ENCODE assay signal across 8 cellular contexts in the genomic region with DNA sequence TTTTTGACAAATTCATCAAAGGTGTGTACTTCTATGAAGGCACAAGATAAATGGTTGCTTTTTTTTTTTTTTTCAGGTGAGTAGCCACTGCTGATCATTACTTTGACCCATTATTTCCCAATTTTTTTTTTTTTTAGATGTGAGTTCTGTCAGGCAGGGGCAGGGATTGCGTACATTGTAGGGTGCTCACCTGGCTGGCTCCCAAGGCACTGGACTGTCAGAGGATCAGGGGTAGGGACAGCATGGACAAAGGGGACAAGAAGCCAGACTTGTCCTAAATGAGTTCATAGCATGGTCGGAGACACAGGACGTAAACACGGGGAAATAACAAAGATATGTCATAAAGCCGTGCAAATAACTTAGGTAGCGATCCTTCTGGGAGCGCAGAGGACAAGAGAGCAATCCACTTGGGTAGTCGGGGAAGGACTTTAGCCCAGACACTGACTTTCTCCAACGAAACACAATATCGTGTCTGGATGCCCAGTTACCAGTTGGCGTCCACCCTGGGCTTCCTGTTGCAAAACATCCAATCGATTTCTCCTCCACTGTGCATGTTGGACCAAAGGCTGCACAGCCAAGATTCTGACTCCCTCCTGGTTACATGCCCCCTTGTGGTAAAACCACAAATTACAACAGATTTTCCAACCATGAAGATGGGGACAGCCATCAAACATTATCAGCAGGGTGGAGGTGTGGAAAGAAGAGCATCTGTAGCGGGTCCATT. TPM values are rescaled to one million over a fixed set of nuclear protein-coding genes. Genes with fewer than 3 reads are reported as not detected.
DNase-seq lines count a peak whose midpoint lies in the region; ATAC-seq, FAIRE-seq and TF ChIP-seq lines count a peak whose summit lies in the region.

No MANE protein-coding gene starts in this region.

- no peak overlapping the region for H3K4me3 Mint-ChIP-seq in CD14-positive monocyte

- intact Hi-C loops in CD14-positive monocyte (cut with micrococcal nuclease): loop anchor here in 1 of 2 donors (10.0 kb wide), 1 partner anchor 50 kb away; no protein-coding TSS in a partner anchor
- intact Hi-C loops in PC-3 (cut with micrococcal nuclease): no loop called here
- intact Hi-C loops in spleen (cut with DNase I; ENCODE audit: low total_unique reads): loop anchor here (10.0 kb wide), 1 partner anchor 200 kb away; no protein-coding TSS in a partner anchor

- DNase-seq in CD14-positive monocyte (ENCODE audit: low spot score): no peak
- DNase-seq in GM18507 (ENCODE audit: extremely low spot score, insufficient read length, low read depth): no peak
- DNase-seq in PC-3: peak; percentile 44
- peak; percentile 33 for DNase-seq in fibroblast of villous mesenchyme (ENCODE audit: low read depth)
- DNase-seq in spleen: no peak
- no peak for DNase-seq in DMS79 treated with DMSO at 0.1 percent for 48 hours (lab: John Stamatoyannopoulos, UW)
- DNase-seq in stimulated activated CD4-positive, alpha-beta T cell treated with anti-CD3 and anti-CD28 coated beads, Interleukin-4, amount 100 ng/mL, for 1 hour: no peak

- no peaks in the 10 kb centered on the region for H3K9me2 ChIP-seq in PC-3 (replicated peaks; ENCODE audit: low read length)

- H3K4me1 ChIP-seq in PC-3 (ENCODE audit: insufficient read depth, low read length) (peaks cover 30% of the 10 kb centered on the region), spleen (peaks cover 0 to 32% (median 7%) of the 10 kb centered on the region in 6 donors)

- no peaks in the 10 kb centered on the region for H3K9me3 ChIP-seq in PC-3 (ENCODE audit: low read length)
- H3K9me3 ChIP-seq in spleen: no peaks in the 10 kb centered on the region

- POLR2A ChIA-PET in PC-3 (lab: Charles Lee; ENCODE audit: unreplicated experiment): no interaction called here

- no peak overlapping the region for H2AFZ ChIP-seq in PC-3 (ENCODE audit: low read length)

- peaks cover 0 to 1% (median 1%) of the 10 kb centered on the region in 3 donors for H3K27me3 Mint-ChIP-seq in CD14-positive monocyte (ENCODE audit: low read depth in 3 of 3)

- no peak overlapping the region for H3K27ac ChIP-seq in PC-3 (ENCODE audit: low read length)
- H3K27ac ChIP-seq in spleen: no peak overlapping the region

- peak; percentile 35 for FAIRE-seq in GM18507 (lab: Jason Lieb, UNC)

- BruUV-seq in PC-3 (replicated peaks; lab: Mats Ljungman, UMichigan): no TSS peak

- CTCF ChIA-PET in PC-3 (lab: Charles Lee): no interaction called here

- H3K4me3 ChIP-seq in PC-3 (ENCODE audit: low read length) (no peak overlapping the region), fibroblast of villous mesenchyme (ENCODE audit: low read depth, low read length) (no peak overlapping the region), spleen (no peak overlapping the region)

- H3K27me3 ChIP-seq in PC-3 (ENCODE audit: low read length) (no peaks in the 10 kb centered on the region), spleen (replicated peaks in 1 of 7) (no peaks in the 10 kb centered on the region)

- H3K36me3 ChIP-seq in PC-3 (ENCODE audit: low read depth, low read length) (no peaks in the 10 kb centered on the region), spleen (no peaks in the 10 kb centered on the region)

- 80 to 92% (median 84%) methylated on average over 13 of the region's 13 CpGs for WGBS in spleen, 5 donors

- TF ChIP-seq CTCF in CD14-positive monocyte (IDR thresholded peaks at IDR 0.05) (peak; percentile 74), PC-3 (conservative IDR thresholded peaks at IDR 0.05; ENCODE audit: low read depth, low read length) (peak; percentile 59), fibroblast of villous mesenchyme (IDR thresholded peaks at IDR 0.05; ENCODE audit: insufficient read depth, low read depth, low read length) (peak; percentile 58), spleen (IDR thresholded peaks at IDR 0.05 in 8 of 11, conservative IDR thresholded peaks at IDR 0.05 in 3 of 11) (peak in 9 of 11 experiments; percentile 7 to 62 (median 49))

- H3K4me2 ChIP-seq in PC-3 (ENCODE audit: low read length): no peak overlapping the region

- H4K20me1 ChIP-seq in PC-3 (ENCODE audit: low read length): no peaks in the 10 kb centered on the region

- no peaks in the 10 kb centered on the region for H3K79me2 ChIP-seq in PC-3 (ENCODE audit: low read length)

- peak overlapping the region in 1 of 7 donors; percentile 30 for H3K27ac Mint-ChIP-seq in CD14-positive monocyte

- H3K4me1 Mint-ChIP-seq in CD14-positive monocyte: peaks cover 4% of the 10 kb centered on the region

- no peak overlapping the region for H3K9ac ChIP-seq in PC-3 (ENCODE audit: low read length)

- no peaks in the 10 kb centered on the region for H3K36me3 Mint-ChIP-seq in CD14-positive monocyte

- H3F3A ChIP-seq in PC-3 (ENCODE audit: low read length, unreplicated experiment): no peaks in the 10 kb centered on the region

- ATAC-seq in PC-3 (no peak), GM18498 (IDR thresholded peaks at IDR 0.05; ENCODE audit: unreplicated experiment) (no peak)

- H3K9me3 Mint-ChIP-seq in CD14-positive monocyte: no peaks in the 10 kb centered on the region

- TF ChIP-seq POLR2A in spleen (IDR thresholded peaks at IDR 0.05): no peak

RNA-seq across cellular contexts. Expression of a gene that starts 27.5 kb away (rescaled TPM):
- polyA plus RNA-seq in CD14-positive monocyte (1 to 10 TPM; 1.0 to 1.2 TPM), spleen (1 to 10 TPM in 2 of 3 donors, under 1 TPM in 1; 0.78 to 2.0 (median 1.9) TPM)
- total RNA-seq in PC-3 (2014; rRNA removed) (4.1 and 4.3 TPM in 2 replicates), fibroblast of villous mesenchyme (29.0 and 35.4 TPM in 2 replicates), spleen (10 to 100 TPM in 5 of 7 donors, 1 to 10 TPM in 2; 7.1 to 17.6 (median 11.1) TPM)

Comparison
In these comparisons a context has a peak if more than half of its experiments do, and no peak if none do; other contexts are left out.
1. DNase-seq: peak in PC-3 (single experiment) and fibroblast of villous mesenchyme (single experiment); none in CD14-positive monocyte (single experiment), GM18507 (single experiment), spleen (single experiment), DMS79 treated with DMSO at 0.1 percent for 48 hours (single experiment) and stimulated activated CD4-positive, alpha-beta T cell treated with anti-CD3 and anti-CD28 coated beads, Interleukin-4, amount 100 ng/mL, for 1 hour (single experiment).
2. Peak in every context shown above with its lines, with median percentiles within 50 percentile points of each other: CTCF ChIP-seq.